ENCODE assay signal across 1 cellular context in the genomic region with DNA sequence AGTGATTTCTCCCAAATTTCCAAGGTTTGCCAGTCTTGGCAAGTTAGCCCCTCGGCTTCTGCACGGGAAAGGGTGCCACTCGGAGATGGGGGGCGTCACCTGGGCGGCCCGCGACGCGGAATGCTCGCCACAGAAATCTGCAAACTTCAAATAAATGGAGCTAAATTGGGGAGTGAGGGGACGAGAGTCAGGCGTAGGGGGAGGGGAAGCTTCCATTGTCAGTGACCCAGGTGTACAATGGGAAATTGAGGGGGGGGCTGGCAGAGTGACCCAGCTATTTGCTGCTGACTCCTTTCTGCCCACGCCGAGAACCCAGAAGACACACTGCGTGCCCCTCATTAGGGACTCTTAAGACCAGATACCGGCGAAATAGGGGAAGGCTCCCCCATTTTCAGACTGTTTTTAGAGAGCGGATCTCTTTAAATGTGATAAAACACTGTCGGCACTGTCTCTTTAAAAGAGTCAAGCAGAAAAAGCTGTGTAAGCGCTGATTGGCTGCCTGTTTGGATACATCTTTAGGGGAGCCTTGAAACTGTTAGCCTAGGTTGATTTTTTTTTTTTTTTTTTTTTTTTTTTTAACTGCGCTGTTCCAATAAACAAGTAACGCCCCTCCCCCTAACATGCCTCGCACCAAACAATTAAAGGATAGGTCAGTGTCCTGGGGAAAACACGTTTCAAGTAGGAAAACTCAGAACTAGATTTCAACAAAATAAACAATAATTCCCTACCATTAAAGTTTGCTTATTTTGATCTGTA.
TF ChIP-seq lines count a peak whose summit lies in the region.

No MANE protein-coding gene starts in this region.

TF ChIP-seq in HepG2, 621 proteins besides CTCF, POLR2A, EP300 and RAD21 (continued from another document and continues in another):
- TF ChIP-seq, protein P1, sequence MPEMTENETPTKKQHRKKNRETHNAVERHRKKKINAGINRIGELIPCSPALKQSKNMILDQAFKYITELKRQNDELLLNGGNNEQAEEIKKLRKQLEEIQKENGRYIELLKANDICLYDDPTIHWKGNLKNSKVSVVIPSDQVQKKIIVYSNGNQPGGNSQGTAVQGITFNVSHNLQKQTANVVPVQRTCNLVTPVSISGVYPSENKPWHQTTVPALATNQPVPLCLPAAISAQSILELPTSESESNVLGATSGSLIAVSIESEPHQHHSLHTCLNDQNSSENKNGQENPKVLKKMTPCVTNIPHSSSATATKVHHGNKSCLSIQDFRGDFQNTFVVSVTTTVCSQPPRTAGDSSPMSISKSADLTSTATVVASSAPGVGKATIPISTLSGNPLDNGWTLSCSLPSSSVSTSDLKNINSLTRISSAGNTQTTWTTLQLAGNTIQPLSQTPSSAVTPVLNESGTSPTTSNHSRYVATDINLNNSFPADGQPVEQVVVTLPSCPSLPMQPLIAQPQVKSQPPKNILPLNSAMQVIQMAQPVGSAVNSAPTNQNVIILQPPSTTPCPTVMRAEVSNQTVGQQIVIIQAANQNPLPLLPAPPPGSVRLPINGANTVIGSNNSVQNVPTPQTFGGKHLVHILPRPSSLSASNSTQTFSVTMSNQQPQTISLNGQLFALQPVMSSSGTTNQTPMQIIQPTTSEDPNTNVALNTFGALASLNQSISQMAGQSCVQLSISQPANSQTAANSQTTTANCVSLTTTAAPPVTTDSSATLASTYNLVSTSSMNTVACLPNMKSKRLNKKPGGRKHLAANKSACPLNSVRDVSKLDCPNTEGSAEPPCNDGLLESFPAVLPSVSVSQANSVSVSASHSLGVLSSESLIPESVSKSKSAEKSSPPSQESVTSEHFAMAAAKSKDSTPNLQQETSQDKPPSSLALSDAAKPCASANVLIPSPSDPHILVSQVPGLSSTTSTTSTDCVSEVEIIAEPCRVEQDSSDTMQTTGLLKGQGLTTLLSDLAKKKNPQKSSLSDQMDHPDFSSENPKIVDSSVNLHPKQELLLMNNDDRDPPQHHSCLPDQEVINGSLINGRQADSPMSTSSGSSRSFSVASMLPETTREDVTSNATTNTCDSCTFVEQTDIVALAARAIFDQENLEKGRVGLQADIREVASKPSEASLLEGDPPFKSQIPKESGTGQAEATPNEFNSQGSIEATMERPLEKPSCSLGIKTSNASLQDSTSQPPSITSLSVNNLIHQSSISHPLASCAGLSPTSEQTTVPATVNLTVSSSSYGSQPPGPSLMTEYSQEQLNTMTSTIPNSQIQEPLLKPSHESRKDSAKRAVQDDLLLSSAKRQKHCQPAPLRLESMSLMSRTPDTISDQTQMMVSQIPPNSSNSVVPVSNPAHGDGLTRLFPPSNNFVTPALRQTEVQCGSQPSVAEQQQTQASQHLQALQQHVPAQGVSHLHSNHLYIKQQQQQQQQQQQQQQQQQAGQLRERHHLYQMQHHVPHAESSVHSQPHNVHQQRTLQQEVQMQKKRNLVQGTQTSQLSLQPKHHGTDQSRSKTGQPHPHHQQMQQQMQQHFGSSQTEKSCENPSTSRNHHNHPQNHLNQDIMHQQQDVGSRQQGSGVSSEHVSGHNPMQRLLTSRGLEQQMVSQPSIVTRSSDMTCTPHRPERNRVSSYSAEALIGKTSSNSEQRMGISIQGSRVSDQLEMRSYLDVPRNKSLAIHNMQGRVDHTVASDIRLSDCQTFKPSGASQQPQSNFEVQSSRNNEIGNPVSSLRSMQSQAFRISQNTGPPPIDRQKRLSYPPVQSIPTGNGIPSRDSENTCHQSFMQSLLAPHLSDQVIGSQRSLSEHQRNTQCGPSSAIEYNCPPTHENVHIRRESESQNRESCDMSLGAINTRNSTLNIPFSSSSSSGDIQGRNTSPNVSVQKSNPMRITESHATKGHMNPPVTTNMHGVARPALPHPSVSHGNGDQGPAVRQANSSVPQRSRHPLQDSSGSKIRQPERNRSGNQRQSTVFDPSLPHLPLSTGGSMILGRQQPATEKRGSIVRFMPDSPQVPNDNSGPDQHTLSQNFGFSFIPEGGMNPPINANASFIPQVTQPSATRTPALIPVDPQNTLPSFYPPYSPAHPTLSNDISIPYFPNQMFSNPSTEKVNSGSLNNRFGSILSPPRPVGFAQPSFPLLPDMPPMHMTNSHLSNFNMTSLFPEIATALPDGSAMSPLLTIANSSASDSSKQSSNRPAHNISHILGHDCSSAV (CRISPR knock-in tag; IDR thresholded peaks at IDR 0.05; ENCODE audit: borderline replicate concordance): no peak
- TF ChIP-seq ZNF589 (CRISPR knock-in tag; conservative IDR thresholded peaks at IDR 0.05) (no peak), ZBTB14 (CRISPR knock-in tag; IDR thresholded peaks at IDR 0.05) (no peak), ZNF775 (CRISPR knock-in tag; IDR thresholded peaks at IDR 0.05; ENCODE audit: borderline replicate concordance) (no peak), HMG20A (CRISPR knock-in tag; IDR thresholded peaks at IDR 0.05; ENCODE audit: borderline replicate concordance) (no peak), MXI1 (IDR thresholded peaks at IDR 0.05; ENCODE audit: borderline replicate concordance, low read depth, low read length) (peak; percentile 45; the same call in 1 of the 3 replicates), ZNF607 (CRISPR knock-in tag; IDR thresholded peaks at IDR 0.05; ENCODE audit: borderline replicate concordance) (no peak), KDM5A (IDR thresholded peaks at IDR 0.05; ENCODE audit: borderline replicate concordance, low read length) (peak; percentile 85), AHR (CRISPR knock-in tag; IDR thresholded peaks at IDR 0.05) (no peak), ZBTB20 (CRISPR knock-in tag; IDR thresholded peaks at IDR 0.05; ENCODE audit: borderline replicate concordance, low read depth) (no peak), ZNF292 (CRISPR knock-in tag; IDR thresholded peaks at IDR 0.05; ENCODE audit: borderline replicate concordance, low read depth) (0 out of 2 replicates have a peak, but pooled peaks have one; percentile 18), ZBTB21 (CRISPR knock-in tag; IDR thresholded peaks at IDR 0.05) (no peak), IRX3 (CRISPR knock-in tag; IDR thresholded peaks at IDR 0.05; ENCODE audit: borderline replicate concordance, low read depth) (no peak), ETV5 (CRISPR knock-in tag; IDR thresholded peaks at IDR 0.05; ENCODE audit: borderline replicate concordance) (no peak), SRSF1 (optimal IDR thresholded peaks at IDR 0.05; ENCODE audit: low read depth, low read length) (peak; percentile 43), ZBTB40 (IDR thresholded peaks at IDR 0.05) (peak; percentile 57; the same call in 1 of the 2 replicates), ZBTB40 (CRISPR knock-in tag; IDR thresholded peaks at IDR 0.05) (no peak; the same call in 1 of the 2 replicates), HOXA3 (CRISPR knock-in tag; IDR thresholded peaks at IDR 0.05) (0 out of 2 replicates have a peak, but pooled peaks have one; percentile 27), GTF3A (CRISPR knock-in tag; conservative IDR thresholded peaks at IDR 0.05) (no peak), CHD4 (IDR thresholded peaks at IDR 0.05; ENCODE audit: borderline replicate concordance, low read length) (peak; percentile 42; the same call in 1 of the 2 replicates), ZNF720 (CRISPR knock-in tag; IDR thresholded peaks at IDR 0.05) (no peak), DMAP1 (CRISPR knock-in tag; IDR thresholded peaks at IDR 0.05) (0 out of 2 replicates have a peak, but pooled peaks have one; percentile 49), NFYB (CRISPR knock-in tag; IDR thresholded peaks at IDR 0.05) (peak; percentile 83), THAP11 (CRISPR knock-in tag; IDR thresholded peaks at IDR 0.05) (peak; percentile 57; the same call in 1 of the 2 replicates), ZFX (CRISPR knock-in tag; IDR thresholded peaks at IDR 0.05; ENCODE audit: low read depth) (no peak), ZFP1 (CRISPR knock-in tag; IDR thresholded peaks at IDR 0.05) (no peak)
- TF ChIP-seq, protein P2, sequence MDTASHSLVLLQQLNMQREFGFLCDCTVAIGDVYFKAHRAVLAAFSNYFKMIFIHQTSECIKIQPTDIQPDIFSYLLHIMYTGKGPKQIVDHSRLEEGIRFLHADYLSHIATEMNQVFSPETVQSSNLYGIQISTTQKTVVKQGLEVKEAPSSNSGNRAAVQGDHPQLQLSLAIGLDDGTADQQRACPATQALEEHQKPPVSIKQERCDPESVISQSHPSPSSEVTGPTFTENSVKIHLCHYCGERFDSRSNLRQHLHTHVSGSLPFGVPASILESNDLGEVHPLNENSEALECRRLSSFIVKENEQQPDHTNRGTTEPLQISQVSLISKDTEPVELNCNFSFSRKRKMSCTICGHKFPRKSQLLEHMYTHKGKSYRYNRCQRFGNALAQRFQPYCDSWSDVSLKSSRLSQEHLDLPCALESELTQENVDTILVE (CRISPR knock-in tag; IDR thresholded peaks at IDR 0.05): 0 out of 2 replicates have a peak, but pooled peaks have one; percentile 46
- TF ChIP-seq, protein P3, sequence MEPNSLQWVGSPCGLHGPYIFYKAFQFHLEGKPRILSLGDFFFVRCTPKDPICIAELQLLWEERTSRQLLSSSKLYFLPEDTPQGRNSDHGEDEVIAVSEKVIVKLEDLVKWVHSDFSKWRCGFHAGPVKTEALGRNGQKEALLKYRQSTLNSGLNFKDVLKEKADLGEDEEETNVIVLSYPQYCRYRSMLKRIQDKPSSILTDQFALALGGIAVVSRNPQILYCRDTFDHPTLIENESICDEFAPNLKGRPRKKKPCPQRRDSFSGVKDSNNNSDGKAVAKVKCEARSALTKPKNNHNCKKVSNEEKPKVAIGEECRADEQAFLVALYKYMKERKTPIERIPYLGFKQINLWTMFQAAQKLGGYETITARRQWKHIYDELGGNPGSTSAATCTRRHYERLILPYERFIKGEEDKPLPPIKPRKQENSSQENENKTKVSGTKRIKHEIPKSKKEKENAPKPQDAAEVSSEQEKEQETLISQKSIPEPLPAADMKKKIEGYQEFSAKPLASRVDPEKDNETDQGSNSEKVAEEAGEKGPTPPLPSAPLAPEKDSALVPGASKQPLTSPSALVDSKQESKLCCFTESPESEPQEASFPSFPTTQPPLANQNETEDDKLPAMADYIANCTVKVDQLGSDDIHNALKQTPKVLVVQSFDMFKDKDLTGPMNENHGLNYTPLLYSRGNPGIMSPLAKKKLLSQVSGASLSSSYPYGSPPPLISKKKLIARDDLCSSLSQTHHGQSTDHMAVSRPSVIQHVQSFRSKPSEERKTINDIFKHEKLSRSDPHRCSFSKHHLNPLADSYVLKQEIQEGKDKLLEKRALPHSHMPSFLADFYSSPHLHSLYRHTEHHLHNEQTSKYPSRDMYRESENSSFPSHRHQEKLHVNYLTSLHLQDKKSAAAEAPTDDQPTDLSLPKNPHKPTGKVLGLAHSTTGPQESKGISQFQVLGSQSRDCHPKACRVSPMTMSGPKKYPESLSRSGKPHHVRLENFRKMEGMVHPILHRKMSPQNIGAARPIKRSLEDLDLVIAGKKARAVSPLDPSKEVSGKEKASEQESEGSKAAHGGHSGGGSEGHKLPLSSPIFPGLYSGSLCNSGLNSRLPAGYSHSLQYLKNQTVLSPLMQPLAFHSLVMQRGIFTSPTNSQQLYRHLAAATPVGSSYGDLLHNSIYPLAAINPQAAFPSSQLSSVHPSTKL (CRISPR knock-in tag; IDR thresholded peaks at IDR 0.05): peak; percentile 55
